Comparison of ENCODE assay signal across 1 cellular context in genomic region chr1:97906567-97907228, GRCh38.
TF ChIP-seq lines count a peak whose summit lies in the region.

No MANE protein-coding gene starts in this region.

TF ChIP-seq in GM23338, 12 proteins besides CTCF, POLR2A, EP300 and RAD21 (continued from another document):
- TF ChIP-seq, protein P1, sequence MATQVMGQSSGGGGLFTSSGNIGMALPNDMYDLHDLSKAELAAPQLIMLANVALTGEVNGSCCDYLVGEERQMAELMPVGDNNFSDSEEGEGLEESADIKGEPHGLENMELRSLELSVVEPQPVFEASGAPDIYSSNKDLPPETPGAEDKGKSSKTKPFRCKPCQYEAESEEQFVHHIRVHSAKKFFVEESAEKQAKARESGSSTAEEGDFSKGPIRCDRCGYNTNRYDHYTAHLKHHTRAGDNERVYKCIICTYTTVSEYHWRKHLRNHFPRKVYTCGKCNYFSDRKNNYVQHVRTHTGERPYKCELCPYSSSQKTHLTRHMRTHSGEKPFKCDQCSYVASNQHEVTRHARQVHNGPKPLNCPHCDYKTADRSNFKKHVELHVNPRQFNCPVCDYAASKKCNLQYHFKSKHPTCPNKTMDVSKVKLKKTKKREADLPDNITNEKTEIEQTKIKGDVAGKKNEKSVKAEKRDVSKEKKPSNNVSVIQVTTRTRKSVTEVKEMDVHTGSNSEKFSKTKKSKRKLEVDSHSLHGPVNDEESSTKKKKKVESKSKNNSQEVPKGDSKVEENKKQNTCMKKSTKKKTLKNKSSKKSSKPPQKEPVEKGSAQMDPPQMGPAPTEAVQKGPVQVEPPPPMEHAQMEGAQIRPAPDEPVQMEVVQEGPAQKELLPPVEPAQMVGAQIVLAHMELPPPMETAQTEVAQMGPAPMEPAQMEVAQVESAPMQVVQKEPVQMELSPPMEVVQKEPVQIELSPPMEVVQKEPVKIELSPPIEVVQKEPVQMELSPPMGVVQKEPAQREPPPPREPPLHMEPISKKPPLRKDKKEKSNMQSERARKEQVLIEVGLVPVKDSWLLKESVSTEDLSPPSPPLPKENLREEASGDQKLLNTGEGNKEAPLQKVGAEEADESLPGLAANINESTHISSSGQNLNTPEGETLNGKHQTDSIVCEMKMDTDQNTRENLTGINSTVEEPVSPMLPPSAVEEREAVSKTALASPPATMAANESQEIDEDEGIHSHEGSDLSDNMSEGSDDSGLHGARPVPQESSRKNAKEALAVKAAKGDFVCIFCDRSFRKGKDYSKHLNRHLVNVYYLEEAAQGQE (IDR thresholded peaks at IDR 0.05; ENCODE audit: unreplicated experiment): no peak
- TF ChIP-seq JUNB (IDR thresholded peaks at IDR 0.05; ENCODE audit: unreplicated experiment): no peak
- no peak for TF ChIP-seq STAT1 (IDR thresholded peaks at IDR 0.05; ENCODE audit: unreplicated experiment)
- no peak for TF ChIP-seq POLR2AphosphoS5 (IDR thresholded peaks at IDR 0.05; ENCODE audit: low read depth)
- no peak for TF ChIP-seq ZNF331 (CRISPR knock-in tag; IDR thresholded peaks at IDR 0.05; ENCODE audit: low read depth)
- TF ChIP-seq NANOG (IDR thresholded peaks at IDR 0.05; ENCODE audit: borderline replicate concordance): no peak
- no peak for TF ChIP-seq EZH2phosphoT487 (IDR thresholded peaks at IDR 0.05; ENCODE audit: unreplicated experiment)
